ENCODE assay signal across 26 cellular contexts in genomic region chr7:10210000-10210399, GRCh38.
"Had no signal": no experiment of that assay in that cellular context is flagged by ENCODE, and none has a peak within 500 bp of the region (broad histone marks: within the 10 kb centered on the region; RNA-seq: fewer than 3 reads in every experiment).

No MANE protein-coding gene starts in this region.

- H3K9me3 ChIP-seq: pancreas, prostate gland, right lobe of liver, uterus had no signal

- H3K4me2 ChIP-seq: smooth muscle cell had no signal

- ATAC-seq: left colon; left lung; lower lobe of right lung; naive thymus-derived CD8-positive, alpha-beta T cell; pancreas; right lobe of liver; stimulated activated memory B cell treated with anti-CD40 and anti-IgM and Interleukin-4, amounts not matched to agents 10 μg/mL and 1 μg/mL and 100 μg/mL, for 72 hours; stimulated activated naive CD8-positive, alpha-beta T cell treated with anti-CD3 and anti-CD28 coated beads, Interleukin-15, amount 100 ng/mL, for 72 hours had no signal

- H3K9me3 Mint-ChIP-seq: stimulated activated memory B cell treated with anti-CD40 and anti-IgM and Interleukin-4, amounts not matched to agents 10 μg/mL and 1 μg/mL and 100 μg/mL, for 72 hours had no signal

- H3K27ac ChIP-seq: left lung, lower lobe of right lung, pancreas, prostate gland, right lobe of liver, tibial nerve, uterus had no signal

- H3K4me1 Mint-ChIP-seq: naive thymus-derived CD8-positive, alpha-beta T cell; nephron; neural crest cell; stimulated activated memory B cell treated with anti-CD40 and anti-IgM and Interleukin-4, amounts not matched to agents 10 μg/mL and 1 μg/mL and 100 μg/mL, for 72 hours; stimulated activated naive CD8-positive, alpha-beta T cell treated with anti-CD3 and anti-CD28 coated beads, Interleukin-15, amount 100 ng/mL, for 72 hours had no signal

- H3K27me3 Mint-ChIP-seq: stimulated activated memory B cell treated with anti-CD40 and anti-IgM and Interleukin-4, amounts not matched to agents 10 μg/mL and 1 μg/mL and 100 μg/mL, for 72 hours; stimulated activated naive CD8-positive, alpha-beta T cell treated with anti-CD3 and anti-CD28 coated beads, Interleukin-15, amount 100 ng/mL, for 72 hours; type B pancreatic cell had no signal

- H3K4me1 ChIP-seq: left lung, lower lobe of right lung, prostate gland, right lobe of liver, tibial nerve, uterus had no signal

- DNase-seq: hippocampal formation; kidney glomerular epithelial cell; left colon; left lung; lower lobe of right lung; mammary epithelial cell; mesenchymal stem cell; naive thymus-derived CD8-positive, alpha-beta T cell; pancreas; retina; right lobe of liver; stimulated activated CD4-positive, alpha-beta T cell treated with anti-CD3 and anti-CD28 coated beads, Interleukin-1b, Interleukin-23, amount 100 ng/mL, for 48 hours; stimulated activated CD4-positive, alpha-beta T cell treated with anti-CD3 and anti-CD28 coated beads, Interleukin-2, amount 100 ng/mL, for 48 hours; stimulated activated CD4-positive, alpha-beta T cell treated with anti-CD3 and anti-CD28 coated beads, Interleukin-4, amount 100 ng/mL, for 4 hours; stimulated activated CD8-positive, alpha-beta memory T cell treated with anti-CD3 and anti-CD28 coated beads, Interleukin-4, amount 100 ng/mL, for 48 hours; stimulated activated naive CD4-positive, alpha-beta T cell treated with Interleukin-2 at 50 U/mL for 16 hours; stimulated activated naive CD8-positive, alpha-beta T cell treated with anti-CD3 and anti-CD28 coated beads, Interleukin-15, amount 100 ng/mL, for 72 hours; substantia nigra; uterus had no signal

- H3K4me3 ChIP-seq: left lung, lower lobe of right lung, pancreas, prostate gland, right lobe of liver, smooth muscle cell, tibial nerve, uterus had no signal

- H3K4me3 Mint-ChIP-seq: naive thymus-derived CD8-positive, alpha-beta T cell; nephron; neural crest cell; stimulated activated memory B cell treated with anti-CD40 and anti-IgM and Interleukin-4, amounts not matched to agents 10 μg/mL and 1 μg/mL and 100 μg/mL, for 72 hours; stimulated activated naive CD8-positive, alpha-beta T cell treated with anti-CD3 and anti-CD28 coated beads, Interleukin-15, amount 100 ng/mL, for 72 hours; type B pancreatic cell had no signal

- H3K36me3 Mint-ChIP-seq: naive thymus-derived CD8-positive, alpha-beta T cell; stimulated activated memory B cell treated with anti-CD40 and anti-IgM and Interleukin-4, amounts not matched to agents 10 μg/mL and 1 μg/mL and 100 μg/mL, for 72 hours; type B pancreatic cell had no signal

- H3K27me3 ChIP-seq: left lung, pancreas, right lobe of liver, tibial nerve, uterus had no signal

- H3K36me3 ChIP-seq: left lung, lower lobe of right lung, pancreas, prostate gland, right lobe of liver, tibial nerve, uterus had no signal

- H3K27ac Mint-ChIP-seq: naive thymus-derived CD8-positive, alpha-beta T cell; nephron; stimulated activated memory B cell treated with anti-CD40 and anti-IgM and Interleukin-4, amounts not matched to agents 10 μg/mL and 1 μg/mL and 100 μg/mL, for 72 hours; stimulated activated naive CD8-positive, alpha-beta T cell treated with anti-CD3 and anti-CD28 coated beads, Interleukin-15, amount 100 ng/mL, for 72 hours; type B pancreatic cell had no signal
